Comparison of ENCODE assay signal across 2 cellular contexts in the genomic region with DNA sequence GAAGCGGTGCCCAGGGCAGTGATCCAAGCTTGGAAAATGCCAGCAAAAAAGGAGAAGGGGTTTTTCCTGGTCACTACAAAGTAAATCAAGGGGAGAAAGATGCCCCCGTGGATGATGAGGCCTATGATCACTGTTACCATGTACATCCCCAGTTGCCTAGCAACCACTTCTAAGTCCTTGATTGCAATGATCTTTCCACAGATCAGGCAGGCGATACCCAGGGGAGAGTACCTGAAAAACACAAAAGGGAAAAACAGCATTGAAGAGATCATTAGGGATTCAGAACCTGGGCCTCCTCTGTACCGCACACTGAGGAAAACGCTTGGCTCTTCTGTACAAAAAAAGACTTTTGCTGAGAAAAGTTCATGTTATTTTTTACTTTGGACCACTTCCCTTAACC.
TF ChIP-seq lines count a peak whose summit lies in the region.

No MANE protein-coding gene starts in this region.

TF ChIP-seq in SK-N-SH, 30 proteins besides CTCF, POLR2A, EP300 and RAD21:
- no peak for TF ChIP-seq ZBTB33 (IDR thresholded peaks at IDR 0.05; ENCODE audit: borderline replicate concordance, low read depth)
- TF ChIP-seq TEAD4 (IDR thresholded peaks at IDR 0.05; ENCODE audit: borderline replicate concordance, insufficient read depth): no peak
- TF ChIP-seq POLR2AphosphoS5 (IDR thresholded peaks at IDR 0.05; ENCODE audit: low read depth, low read length): no peak
- no peak for TF ChIP-seq RXRA (IDR thresholded peaks at IDR 0.05; ENCODE audit: borderline replicate concordance, low read depth)
- TF ChIP-seq CHD2 (IDR thresholded peaks at IDR 0.05; ENCODE audit: low read length, partially characterized antibody): no peak
- TF ChIP-seq SMC3 (IDR thresholded peaks at IDR 0.05; ENCODE audit: low read depth, low read length): no peak
- no peak for TF ChIP-seq PBX3 (IDR thresholded peaks at IDR 0.05)
- no peak for TF ChIP-seq GABPA (IDR thresholded peaks at IDR 0.05; ENCODE audit: low read depth)
- no peak for TF ChIP-seq MAX (IDR thresholded peaks at IDR 0.05; ENCODE audit: low read depth)
- TF ChIP-seq JUND (IDR thresholded peaks at IDR 0.05): no peak
- no peak for TF ChIP-seq RFX5 (IDR thresholded peaks at IDR 0.05; ENCODE audit: low read length)
- no peak for TF ChIP-seq FOSL2 (IDR thresholded peaks at IDR 0.05; ENCODE audit: borderline replicate concordance, low read depth)
- no peak for TF ChIP-seq TCF12 (IDR thresholded peaks at IDR 0.05)
- no peak for TF ChIP-seq ELF1 (IDR thresholded peaks at IDR 0.05)
- TF ChIP-seq IRF3 (IDR thresholded peaks at IDR 0.05; ENCODE audit: low read depth, low read length): no peak
- TF ChIP-seq GATA2 (CRISPR knock-in tag; IDR thresholded peaks at IDR 0.05): no peak
- no peak for TF ChIP-seq MEF2A (IDR thresholded peaks at IDR 0.05; ENCODE audit: borderline replicate concordance, low read depth)
- no peak for TF ChIP-seq FOXJ3 (CRISPR knock-in tag; IDR thresholded peaks at IDR 0.05)
- no peak for TF ChIP-seq REST (IDR thresholded peaks at IDR 0.05; ENCODE audit: low read depth, low read length)
- TF ChIP-seq NRF1 (IDR thresholded peaks at IDR 0.05; ENCODE audit: low read depth, low read length): no peak
TF ChIP-seq in SK-N-SH: peak in this region for 0.

TF ChIP-seq in SK-N-SH treated with all-trans-retinoic acid at 6 μM for 48 hours, 23 proteins besides CTCF, POLR2A, EP300 and RAD21:
- no peak for TF ChIP-seq ESRRG (CRISPR knock-in tag; IDR thresholded peaks at IDR 0.05)
- no peak for TF ChIP-seq PPARA (CRISPR knock-in tag; IDR thresholded peaks at IDR 0.05; ENCODE audit: borderline replicate concordance)
- TF ChIP-seq TOX (CRISPR knock-in tag; IDR thresholded peaks at IDR 0.05; ENCODE audit: borderline replicate concordance): no peak
- no peak for TF ChIP-seq POU6F1 (CRISPR knock-in tag; IDR thresholded peaks at IDR 0.05; ENCODE audit: borderline replicate concordance, low read depth)
- no peak for TF ChIP-seq ZNF565 (CRISPR knock-in tag; conservative IDR thresholded peaks at IDR 0.05; ENCODE audit: low read depth)
- no peak for TF ChIP-seq TCF4 (CRISPR knock-in tag; IDR thresholded peaks at IDR 0.05; ENCODE audit: borderline replicate concordance)
- TF ChIP-seq, protein P1, sequence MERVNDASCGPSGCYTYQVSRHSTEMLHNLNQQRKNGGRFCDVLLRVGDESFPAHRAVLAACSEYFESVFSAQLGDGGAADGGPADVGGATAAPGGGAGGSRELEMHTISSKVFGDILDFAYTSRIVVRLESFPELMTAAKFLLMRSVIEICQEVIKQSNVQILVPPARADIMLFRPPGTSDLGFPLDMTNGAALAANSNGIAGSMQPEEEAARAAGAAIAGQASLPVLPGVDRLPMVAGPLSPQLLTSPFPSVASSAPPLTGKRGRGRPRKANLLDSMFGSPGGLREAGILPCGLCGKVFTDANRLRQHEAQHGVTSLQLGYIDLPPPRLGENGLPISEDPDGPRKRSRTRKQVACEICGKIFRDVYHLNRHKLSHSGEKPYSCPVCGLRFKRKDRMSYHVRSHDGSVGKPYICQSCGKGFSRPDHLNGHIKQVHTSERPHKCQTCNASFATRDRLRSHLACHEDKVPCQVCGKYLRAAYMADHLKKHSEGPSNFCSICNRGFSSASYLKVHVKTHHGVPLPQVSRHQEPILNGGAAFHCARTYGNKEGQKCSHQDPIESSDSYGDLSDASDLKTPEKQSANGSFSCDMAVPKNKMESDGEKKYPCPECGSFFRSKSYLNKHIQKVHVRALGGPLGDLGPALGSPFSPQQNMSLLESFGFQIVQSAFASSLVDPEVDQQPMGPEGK (CRISPR knock-in tag; IDR thresholded peaks at IDR 0.05; ENCODE audit: borderline replicate concordance): no peak
- no peak for TF ChIP-seq OSR1 (CRISPR knock-in tag; IDR thresholded peaks at IDR 0.05)
- TF ChIP-seq GLIS3 (CRISPR knock-in tag; IDR thresholded peaks at IDR 0.05): no peak
- TF ChIP-seq RARB (CRISPR knock-in tag; IDR thresholded peaks at IDR 0.05): no peak
- no peak for TF ChIP-seq ZFP3 (CRISPR knock-in tag; IDR thresholded peaks at IDR 0.05)
- TF ChIP-seq ZNF70 (CRISPR knock-in tag; IDR thresholded peaks at IDR 0.05): no peak
- TF ChIP-seq ISL1 (CRISPR knock-in tag; IDR thresholded peaks at IDR 0.05): no peak
- TF ChIP-seq ZC3H10 (CRISPR knock-in tag; IDR thresholded peaks at IDR 0.05): no peak
- TF ChIP-seq CSDC2 (CRISPR knock-in tag; IDR thresholded peaks at IDR 0.05): no peak
- TF ChIP-seq, protein P2, sequence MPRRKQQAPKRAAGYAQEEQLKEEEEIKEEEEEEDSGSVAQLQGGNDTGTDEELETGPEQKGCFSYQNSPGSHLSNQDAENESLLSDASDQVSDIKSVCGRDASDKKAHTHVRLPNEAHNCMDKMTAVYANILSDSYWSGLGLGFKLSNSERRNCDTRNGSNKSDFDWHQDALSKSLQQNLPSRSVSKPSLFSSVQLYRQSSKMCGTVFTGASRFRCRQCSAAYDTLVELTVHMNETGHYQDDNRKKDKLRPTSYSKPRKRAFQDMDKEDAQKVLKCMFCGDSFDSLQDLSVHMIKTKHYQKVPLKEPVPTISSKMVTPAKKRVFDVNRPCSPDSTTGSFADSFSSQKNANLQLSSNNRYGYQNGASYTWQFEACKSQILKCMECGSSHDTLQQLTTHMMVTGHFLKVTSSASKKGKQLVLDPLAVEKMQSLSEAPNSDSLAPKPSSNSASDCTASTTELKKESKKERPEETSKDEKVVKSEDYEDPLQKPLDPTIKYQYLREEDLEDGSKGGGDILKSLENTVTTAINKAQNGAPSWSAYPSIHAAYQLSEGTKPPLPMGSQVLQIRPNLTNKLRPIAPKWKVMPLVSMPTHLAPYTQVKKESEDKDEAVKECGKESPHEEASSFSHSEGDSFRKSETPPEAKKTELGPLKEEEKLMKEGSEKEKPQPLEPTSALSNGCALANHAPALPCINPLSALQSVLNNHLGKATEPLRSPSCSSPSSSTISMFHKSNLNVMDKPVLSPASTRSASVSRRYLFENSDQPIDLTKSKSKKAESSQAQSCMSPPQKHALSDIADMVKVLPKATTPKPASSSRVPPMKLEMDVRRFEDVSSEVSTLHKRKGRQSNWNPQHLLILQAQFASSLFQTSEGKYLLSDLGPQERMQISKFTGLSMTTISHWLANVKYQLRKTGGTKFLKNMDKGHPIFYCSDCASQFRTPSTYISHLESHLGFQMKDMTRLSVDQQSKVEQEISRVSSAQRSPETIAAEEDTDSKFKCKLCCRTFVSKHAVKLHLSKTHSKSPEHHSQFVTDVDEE (CRISPR knock-in tag; IDR thresholded peaks at IDR 0.05): no peak
- TF ChIP-seq ARNTL (CRISPR knock-in tag; IDR thresholded peaks at IDR 0.05; ENCODE audit: borderline replicate concordance, low read depth): no peak
- no peak for TF ChIP-seq SNAI2 (CRISPR knock-in tag; IDR thresholded peaks at IDR 0.05)
